In genomic region chr7:44286182-44286617, GRCh38 we compare ENCODE assay signal across 10 cellular contexts. TPM values are rescaled to one million over a fixed set of nuclear protein-coding genes. Genes with fewer than 3 reads are reported as not detected.
DNase-seq lines count a peak whose midpoint lies in the region; ATAC-seq and TF ChIP-seq lines count a peak whose summit lies in the region.
"Had no signal": no experiment of that assay in that cellular context is flagged by ENCODE, and none has a peak within 500 bp of the region (broad histone marks: within the 10 kb centered on the region; RNA-seq: fewer than 3 reads in every experiment).

No MANE protein-coding gene starts in this region.

- no peaks in the 10 kb centered on the region for H3K9me3 ChIP-seq in endodermal cell (ENCODE audit: control insufficient read depth, low read length)

- H3K36me3 Mint-ChIP-seq in endodermal cell (ENCODE audit: low read depth), result no peaks in the 10 kb centered on the region

- H3K4me3 ChIP-seq in endodermal cell (ENCODE audit: low read length), result no peak overlapping the region

- no peaks in the 10 kb centered on the region for H3K4me1 Mint-ChIP-seq in endodermal cell

- no peak overlapping the region for H3K27ac ChIP-seq in endodermal cell (ENCODE audit: low read depth, low read length)

- peak; percentile 69 for TF ChIP-seq CTCF in endodermal cell (conservative IDR thresholded peaks at IDR 0.05)

- intact Hi-C loops in posterior vena cava (cut with DNase I), result no loop called here

- H3K36me3 ChIP-seq in endodermal cell (ENCODE audit: control insufficient read depth, insufficient read depth, low read length), result no peaks in the 10 kb centered on the region

- no peaks in the 10 kb centered on the region for H3K27me3 Mint-ChIP-seq in endodermal cell (ENCODE audit: insufficient read depth)

- H3K27ac Mint-ChIP-seq in endodermal cell, result no peak overlapping the region

- peak; percentile 84 for DNase-seq in G401 (ENCODE audit: low spot score)
- peak; percentile 28 for DNase-seq in NCI-H1694 treated with DMSO at 0.1 percent for 48 hours (lab: John Stamatoyannopoulos, UW)
- DNase-seq in endodermal cell, result peak; percentile 69
- DNase-seq in posterior vena cava (ENCODE audit: low spot score), result peak; percentile 64
- DNase-seq in NCI-H2227 (lab: John Stamatoyannopoulos, UW; ENCODE audit: unreplicated experiment), result no peak
- no peak for DNase-seq in Kasumi-1 (lab: John Stamatoyannopoulos, UW)
- DNase-seq: NCI-H2107 had no signal

- WGBS in endodermal cell (ENCODE audit: insufficient coverage in 1 of 2, insufficient read length in 1 of 2), 2 experiments, result 86 to 88% methylated on average over 12 to 17 of the region's 17 CpGs

- H3K4me3 Mint-ChIP-seq in endodermal cell, result no peak overlapping the region
- H3K4me3 Mint-ChIP-seq: neural crest cell had no signal

- ATAC-seq in GM21381 (IDR thresholded peaks at IDR 0.05; ENCODE audit: unreplicated experiment) (no peak), GM19328 (IDR thresholded peaks at IDR 0.05; ENCODE audit: unreplicated experiment) (no peak)

- H3K27me3 ChIP-seq in endodermal cell (ENCODE audit: control insufficient read depth, insufficient read depth, low read length, poor library complexity, severe bottlenecking), result no peaks in the 10 kb centered on the region

- H3K9ac ChIP-seq in endodermal cell (ENCODE audit: extremely low read depth, low read length, poor library complexity, severe bottlenecking), result no peak overlapping the region

- no peaks in the 10 kb centered on the region for H3K4me1 ChIP-seq in endodermal cell (ENCODE audit: control insufficient read depth, insufficient read depth, low read length)

- in situ Hi-C loops in G401 (cut with HindIII; ENCODE audit: low sequenced_read_pairs), result no loop called here

- H3K9me3 Mint-ChIP-seq in endodermal cell, result no peaks in the 10 kb centered on the region
- H3K9me3 Mint-ChIP-seq: neural crest cell had no signal

RNA-seq across cellular contexts. Expression of gene CAMK2B, which starts 39.2 kb away (rescaled TPM):
- total RNA-seq in G401 (2014; rRNA removed; shearing (Covaris generic)), result 0.06 and 2.2 TPM in 2 replicates
- total RNA-seq in endodermal cell, result under 1 TPM in 1 of 2 donors, not detected in 1; 0.26 TPM
- 0.32 TPM for polyA plus RNA-seq in endodermal cell (2013, experiment 1 of 2)
- polyA plus RNA-seq in endodermal cell (2013, experiment 2 of 2), result 1.6 TPM
- total RNA-seq in posterior vena cava, result 1 to 10 TPM; 1.2 to 3.5 TPM

Comparison
In these comparisons a context has a peak if more than half of its experiments do, and no peak if none do; other contexts are left out.
1. DNase-seq: peak in G401 (single experiment), NCI-H1694 treated with DMSO at 0.1 percent for 48 hours (single experiment), endodermal cell (single experiment) and posterior vena cava (single experiment); none in NCI-H2227 (single experiment) and Kasumi-1 (0 of 2).